ENCODE assay signal across 8 cellular contexts in the genomic region with DNA sequence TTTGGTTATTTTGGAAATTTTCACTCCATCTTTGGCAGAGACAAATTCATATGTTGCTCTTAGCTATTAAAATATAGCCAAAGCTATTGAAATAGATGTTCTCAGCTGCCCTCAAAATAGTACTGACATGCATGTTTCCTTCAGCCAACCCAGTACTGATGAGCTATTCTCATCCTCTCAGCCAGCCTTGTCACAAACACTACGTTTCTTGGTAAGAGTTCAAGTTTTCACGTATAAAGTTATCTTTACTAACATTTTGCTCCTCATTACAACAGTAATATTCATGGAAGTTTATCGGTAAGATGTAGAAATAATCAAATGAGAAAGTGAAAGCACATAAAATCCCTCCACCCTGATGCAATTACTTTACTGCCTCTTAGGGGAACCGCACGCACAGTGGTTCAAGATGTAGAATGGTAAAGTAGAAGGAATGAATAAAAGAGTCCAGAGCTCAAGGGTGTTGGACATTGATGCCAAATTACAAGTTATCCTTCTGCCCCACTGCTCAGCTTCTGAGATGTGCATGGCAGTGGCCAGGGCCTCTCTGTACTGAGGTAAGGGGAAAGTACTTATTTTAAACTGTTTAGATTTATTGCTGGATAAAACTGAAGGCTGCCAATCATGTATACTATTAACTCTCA. TPM values are rescaled to one million over a fixed set of nuclear protein-coding genes. Genes with fewer than 3 reads are reported as not detected.
DNase-seq lines count a peak whose midpoint lies in the region; ATAC-seq and TF ChIP-seq lines count a peak whose summit lies in the region.

No MANE protein-coding gene starts in this region.

- no peaks in the 10 kb centered on the region for H3K36me3 ChIP-seq in duodenal mucosa (ENCODE audit: control insufficient read depth in 1 of 2, insufficient read depth in 2 of 2, low read length in 2 of 2)

- H3K9me3 ChIP-seq in duodenal mucosa (ENCODE audit: control insufficient read depth in 1 of 2, low read length in 2 of 2) = no peaks in the 10 kb centered on the region

- H3K9ac ChIP-seq in duodenal mucosa (ENCODE audit: low read depth in 1 of 2, low read length in 2 of 2) = peak overlapping the region; percentile 51 to 53

- ATAC-seq in GM21737 (IDR thresholded peaks at IDR 0.05; ENCODE audit: unreplicated experiment) (peak; percentile 28), omental fat pad (ENCODE audit: low FRiP score) (peak; percentile 72)

- DNase-seq in GM12864 (ENCODE audit: low read depth) = no peak
- DNase-seq in NOMO-1 treated with dmso at 0.1 percent for 144 hours (lab: John Stamatoyannopoulos, UW; ENCODE audit: unreplicated experiment) = peak; percentile 37
- DNase-seq in omental fat pad (ENCODE audit: low spot score) = no peak
- DNase-seq in NCI-H2227 (lab: John Stamatoyannopoulos, UW; ENCODE audit: unreplicated experiment) = no peak
- no peak for DNase-seq in activated CD4-positive, CD25-positive, alpha-beta regulatory T cell treated with anti-CD3 and anti-CD28 coated beads, Interleukin-2, amount 50 U/mL, for 72 hours
- DNase-seq in UCSD-AML1 (lab: John Stamatoyannopoulos, UW; ENCODE audit: unreplicated experiment) = no peak

- H3K27ac ChIP-seq in duodenal mucosa (ENCODE audit: low read depth, low read length) = peak overlapping the region; percentile 55

- TF ChIP-seq CTCF in GM12864 (IDR thresholded peaks at IDR 0.05; ENCODE audit: low read depth, low read length, missing control alignments) (no peak), omental fat pad (IDR thresholded peaks at IDR 0.05) (no peak)

- H3K4me3 ChIP-seq in GM12864 (ENCODE audit: low read depth, low read length) (peak overlapping the region; percentile 47), duodenal mucosa (ENCODE audit: low read depth in 1 of 2, low read length in 2 of 2) (peak overlapping the region; percentile 75 to 84)

- no peaks in the 10 kb centered on the region for H3K27me3 ChIP-seq in duodenal mucosa (ENCODE audit: control insufficient read depth in 1 of 2, insufficient read depth in 2 of 2, low read length in 2 of 2)

- H3K4me1 ChIP-seq in duodenal mucosa (ENCODE audit: control insufficient read depth in 1 of 2, insufficient read depth in 2 of 2, low read length in 2 of 2) = peaks cover 10 to 20% of the 10 kb centered on the region in 2 donors

RNA-seq across cellular contexts. Expression of gene GCH1, which starts 20.7 kb away (rescaled TPM):
- 10 to 100 TPM in 3 of 4 donors, 1 to 10 TPM in 1; 9.4 to 27.9 (median 18.7) TPM for total RNA-seq in omental fat pad
